1 cellular context compared by ENCODE assay signal in genomic region chr3:195259564-195260285, GRCh38.
TF ChIP-seq lines count a peak whose summit lies in the region.

No MANE protein-coding gene starts in this region.

TF ChIP-seq in HepG2, 621 proteins besides CTCF, POLR2A, EP300 and RAD21 (continued from another document and continues in another):
- TF ChIP-seq ZBED4 (CRISPR knock-in tag; IDR thresholded peaks at IDR 0.05; ENCODE audit: borderline replicate concordance), result peak; percentile 74; the same call in 1 of the 2 replicates
- TF ChIP-seq GLI4 (CRISPR knock-in tag; IDR thresholded peaks at IDR 0.05; ENCODE audit: borderline replicate concordance), result peak; percentile 94; the same call in 1 of the 2 replicates
- TF ChIP-seq RFX5 (IDR thresholded peaks at IDR 0.05; ENCODE audit: low read depth, low read length), result no peak
- TF ChIP-seq ZSCAN30 (CRISPR knock-in tag; IDR thresholded peaks at IDR 0.05), result no peak
- no peak for TF ChIP-seq CSRNP2 (CRISPR knock-in tag; conservative IDR thresholded peaks at IDR 0.05; ENCODE audit: low read depth)
- TF ChIP-seq NCOA2 (CRISPR knock-in tag; IDR thresholded peaks at IDR 0.05), result peak; percentile 76
- no peak for TF ChIP-seq NFE2L1 (CRISPR knock-in tag; IDR thresholded peaks at IDR 0.05; ENCODE audit: borderline replicate concordance)
- no peak for TF ChIP-seq PBX3 (CRISPR knock-in tag; IDR thresholded peaks at IDR 0.05; ENCODE audit: borderline replicate concordance)
- TF ChIP-seq ZNF572 (CRISPR knock-in tag; IDR thresholded peaks at IDR 0.05), result no peak
- no peak for TF ChIP-seq HOXA9 (CRISPR knock-in tag; IDR thresholded peaks at IDR 0.05; ENCODE audit: borderline replicate concordance)
- TF ChIP-seq ZNF879 (CRISPR knock-in tag; IDR thresholded peaks at IDR 0.05), result no peak
- TF ChIP-seq ATRX (CRISPR knock-in tag; IDR thresholded peaks at IDR 0.05; ENCODE audit: borderline replicate concordance), result no peak
- no peak for TF ChIP-seq PCBP2 (optimal IDR thresholded peaks at IDR 0.05; ENCODE audit: low read depth, low read length, poor library complexity, severe bottlenecking)
- peak; percentile 79 for TF ChIP-seq SRSF1 (optimal IDR thresholded peaks at IDR 0.05; ENCODE audit: low read depth, low read length)
- TF ChIP-seq SIX1 (CRISPR knock-in tag; IDR thresholded peaks at IDR 0.05; ENCODE audit: borderline replicate concordance), result no peak; the same call in 1 of the 2 replicates
- TF ChIP-seq ZNF547 (CRISPR knock-in tag; IDR thresholded peaks at IDR 0.05), result peak; percentile 88; the same call in 1 of the 2 replicates
- peak; percentile 94 for TF ChIP-seq MED1 (CRISPR knock-in tag; IDR thresholded peaks at IDR 0.05)
- no peak for TF ChIP-seq ZNF691 (CRISPR knock-in tag; IDR thresholded peaks at IDR 0.05; ENCODE audit: borderline replicate concordance, low read depth)
- no peak for TF ChIP-seq ZNF260 (CRISPR knock-in tag; IDR thresholded peaks at IDR 0.05; ENCODE audit: borderline replicate concordance, low read depth)
- no peak for TF ChIP-seq ZNF207 (IDR thresholded peaks at IDR 0.05; ENCODE audit: borderline replicate concordance)
- TF ChIP-seq ZFP36L1 (CRISPR knock-in tag; IDR thresholded peaks at IDR 0.05), result no peak; the same call in none of the 2 replicates
- peak; percentile 59 for TF ChIP-seq HNRNPLL (IDR thresholded peaks at IDR 0.05; ENCODE audit: low read depth, low read length, poor library complexity, severe bottlenecking)
- no peak for TF ChIP-seq MIER2 (CRISPR knock-in tag; IDR thresholded peaks at IDR 0.05)
- TF ChIP-seq NCOA1 (CRISPR knock-in tag; IDR thresholded peaks at IDR 0.05), result 0 out of 2 replicates have a peak, but pooled peaks have one; percentile 76
- TF ChIP-seq PHF21A (CRISPR knock-in tag; IDR thresholded peaks at IDR 0.05), result peak; percentile 82
- TF ChIP-seq ZNF570 (CRISPR knock-in tag; IDR thresholded peaks at IDR 0.05; ENCODE audit: borderline replicate concordance), result no peak
- TF ChIP-seq ZFX (CRISPR knock-in tag; IDR thresholded peaks at IDR 0.05; ENCODE audit: low read depth), result peak; percentile 79
- no peak for TF ChIP-seq ZFP1 (CRISPR knock-in tag; IDR thresholded peaks at IDR 0.05)
- TF ChIP-seq ZSCAN12 (CRISPR knock-in tag; IDR thresholded peaks at IDR 0.05), result no peak
- TF ChIP-seq ZNF646 (CRISPR knock-in tag; IDR thresholded peaks at IDR 0.05), result peak; percentile 68; the same call in 1 of the 2 replicates
- no peak for TF ChIP-seq KDM4B (CRISPR knock-in tag; IDR thresholded peaks at IDR 0.05)
- peak; percentile 73; the same call in 1 of the 2 replicates for TF ChIP-seq TARDBP (CRISPR knock-in tag; IDR thresholded peaks at IDR 0.05)
- TF ChIP-seq ZNF552 (CRISPR knock-in tag; IDR thresholded peaks at IDR 0.05; ENCODE audit: borderline replicate concordance), result no peak
- TF ChIP-seq ZNF770 (CRISPR knock-in tag; IDR thresholded peaks at IDR 0.05), result peak; percentile 99
- TF ChIP-seq ZBTB42 (CRISPR knock-in tag; IDR thresholded peaks at IDR 0.05), result no peak
- TF ChIP-seq HNRNPL (IDR thresholded peaks at IDR 0.05; ENCODE audit: low read depth, low read length), result no peak
- peak; percentile 88 for TF ChIP-seq BCL6 (CRISPR knock-in tag; IDR thresholded peaks at IDR 0.05)
- peak; percentile 85; the same call in 1 of the 2 replicates for TF ChIP-seq HINFP (CRISPR knock-in tag; IDR thresholded peaks at IDR 0.05; ENCODE audit: low read depth)
- TF ChIP-seq KDM2A (CRISPR knock-in tag; IDR thresholded peaks at IDR 0.05; ENCODE audit: borderline replicate concordance, low read depth), result peak; percentile 89
- TF ChIP-seq ZNF768 (CRISPR knock-in tag; IDR thresholded peaks at IDR 0.05), result peak; percentile 42; the same call in 1 of the 2 replicates
- peak; percentile 26; the same call in 1 of the 2 replicates for TF ChIP-seq TBX3 (IDR thresholded peaks at IDR 0.05; ENCODE audit: borderline replicate concordance)
- no peak for TF ChIP-seq ZNF296 (CRISPR knock-in tag; conservative IDR thresholded peaks at IDR 0.05)
- no peak for TF ChIP-seq SNRNP70 (IDR thresholded peaks at IDR 0.05; ENCODE audit: low read depth, low read length)
- 0 out of 2 replicates have a peak, but pooled peaks have one; percentile 41 for TF ChIP-seq GATA4 (IDR thresholded peaks at IDR 0.05; ENCODE audit: borderline replicate concordance, low read depth)
- TF ChIP-seq SKIL (CRISPR knock-in tag; IDR thresholded peaks at IDR 0.05; ENCODE audit: borderline replicate concordance), result peak; percentile 79; the same call in 1 of the 2 replicates
